In genomic region chr3:111618945-111619344, GRCh38 we compare ENCODE assay signal across 1 cellular context.
TF ChIP-seq lines count a peak whose summit lies in the region.

No MANE protein-coding gene starts in this region.

TF ChIP-seq in IMR-90, 13 proteins besides CTCF, POLR2A, EP300 and RAD21:
- no peak for TF ChIP-seq RCOR1 (IDR thresholded peaks at IDR 0.05; ENCODE audit: insufficient replicate concordance, low read length)
- TF ChIP-seq CHD1 (IDR thresholded peaks at IDR 0.05; ENCODE audit: low read depth, low read length), result no peak
- no peak for TF ChIP-seq RFX5 (IDR thresholded peaks at IDR 0.05; ENCODE audit: low read depth, low read length)
- TF ChIP-seq BHLHE40 (IDR thresholded peaks at IDR 0.05; ENCODE audit: low read depth, low read length), result no peak
- TF ChIP-seq USF2 (IDR thresholded peaks at IDR 0.05; ENCODE audit: low read depth, low read length), result no peak
- no peak for TF ChIP-seq CEBPB (IDR thresholded peaks at IDR 0.05; ENCODE audit: low read depth, low read length)
- TF ChIP-seq MAZ (IDR thresholded peaks at IDR 0.05; ENCODE audit: borderline replicate concordance, low read depth, low read length), result no peak
TF ChIP-seq in IMR-90: peak in this region for 0.
